1 cellular context compared by ENCODE assay signal in genomic region chr13:32272021-32272695, GRCh38.
TF ChIP-seq lines count a peak whose summit lies in the region.

No MANE protein-coding gene starts in this region.

TF ChIP-seq in SK-N-SH, 30 proteins besides CTCF, POLR2A, EP300 and RAD21:
- TF ChIP-seq GATA2 (CRISPR knock-in tag; IDR thresholded peaks at IDR 0.05) (no peak), MXI1 (IDR thresholded peaks at IDR 0.05; ENCODE audit: low read depth, low read length) (no peak), NFIC (IDR thresholded peaks at IDR 0.05; ENCODE audit: borderline replicate concordance) (no peak)
